Comparison of ENCODE assay signal across 9 cellular contexts in the genomic region with DNA sequence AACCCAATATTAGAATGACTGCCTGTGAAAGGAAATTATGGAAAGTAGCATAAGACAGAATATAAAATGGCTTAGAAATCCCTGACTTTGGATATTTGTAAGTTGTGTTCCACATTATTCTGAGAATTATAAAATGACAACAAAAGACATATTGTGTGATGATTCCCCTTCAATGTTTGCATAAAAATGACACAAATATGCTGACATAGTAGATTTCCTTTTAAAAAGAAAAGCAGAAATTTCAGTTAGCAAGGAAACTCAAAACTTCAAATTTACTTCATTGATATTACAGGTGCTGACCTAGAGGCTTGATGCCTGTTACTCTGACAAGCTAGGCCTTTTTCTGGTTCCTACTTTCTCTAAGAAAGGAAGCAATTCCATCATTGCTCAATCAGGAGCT.
"Had no signal": no experiment of that assay in that cellular context is flagged by ENCODE, and none has a peak within 500 bp of the region (broad histone marks: within the 10 kb centered on the region; RNA-seq: fewer than 3 reads in every experiment).

No MANE protein-coding gene starts in this region.

- H3K36me3 ChIP-seq: HAP-1 had no signal

- FAIRE-seq: HTR-8/SVneo had no signal

- H3K9me3 ChIP-seq: HAP-1 had no signal

- H2AFZ ChIP-seq: GM23338 had no signal

- H3K4me2 ChIP-seq: GM23338, KMS-11 had no signal

- H3K4me1 ChIP-seq: HAP-1 had no signal

- H3K9ac ChIP-seq: KMS-11 had no signal

- H3K4me3 ChIP-seq: GM23338, HAP-1 had no signal

- H3K27ac ChIP-seq: KMS-11 had no signal

- ATAC-seq: GM23338, HCT116 had no signal

- DNase-seq: H7, HFFc6, Karpas-422, KBM-7 had no signal
